Comparison of ENCODE assay signal across 38 cellular contexts in the genomic region with DNA sequence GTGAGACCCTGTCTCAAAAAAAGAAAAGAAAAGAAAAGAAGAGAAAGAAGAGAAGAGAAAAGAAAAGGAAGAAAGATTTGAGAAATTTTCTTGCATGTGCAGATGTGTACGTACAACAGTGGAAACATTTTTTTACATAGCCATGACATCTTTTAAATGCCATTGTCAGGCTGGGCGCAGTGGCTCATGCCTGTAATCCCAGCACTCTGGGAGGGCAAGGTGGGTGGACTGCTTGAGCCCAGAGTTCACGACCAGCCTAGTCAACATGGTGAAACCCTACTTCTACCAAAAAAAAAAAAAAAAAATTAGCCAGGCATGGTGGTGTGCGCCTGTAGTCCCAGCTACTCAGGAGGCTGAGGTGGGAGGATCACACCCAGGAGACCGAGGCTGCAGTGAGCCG. TPM values are rescaled to one million over a fixed set of nuclear protein-coding genes. Genes with fewer than 3 reads are reported as not detected.
"Had no signal": no experiment of that assay in that cellular context is flagged by ENCODE, and none has a peak within 500 bp of the region (broad histone marks: within the 10 kb centered on the region; RNA-seq: fewer than 3 reads in every experiment).

No MANE protein-coding gene starts in this region.

- DNase-seq: activated CD4-positive, alpha-beta memory T cell treated with anti-CD3 and anti-CD28 coated beads, Interleukin-2, amount 10 ng/mL, durations not matched to agents 7 days and 5 days; activated CD4-positive, alpha-beta T cell treated with anti-CD3 and anti-CD28 coated beads for 1 hour; activated CD4-positive, alpha-beta T cell treated with anti-CD3 and anti-CD28 coated beads for 36 hours; activated CD4-positive, alpha-beta T cell treated with anti-CD3 and anti-CD28 coated beads for 48 hours; activated CD4-positive, alpha-beta T cell treated with anti-CD3 and anti-CD28 coated beads, Interleukin-2, amount 10 ng/mL, durations not matched to agents 7 days and 5 days; activated CD4-positive, alpha-beta T cell treated with anti-CD3 and anti-CD28 coated beads, Interleukin-2, amount 50 U/mL, for 48 hours; activated CD4-positive, CD25-positive, alpha-beta regulatory T cell; activated CD8-positive, alpha-beta memory T cell treated with anti-CD3 and anti-CD28 coated beads, Interleukin-2, amount 50 U/mL, for 4 hours; activated CD8-positive, alpha-beta T cell treated with anti-CD3 and anti-CD28 coated beads, Interleukin-2, amount 10 ng/mL, durations not matched to agents 7 days and 5 days; activated effector memory CD4-positive, alpha-beta T cell treated with anti-CD3 and anti-CD28 coated beads, Interleukin-2, amount 50 U/mL, for 16 hours; activated gamma-delta T cell treated with Interleukin-2 at 50 U/mL for 16 hours; activated naive CD4-positive, alpha-beta T cell; activated naive CD4-positive, alpha-beta T cell treated with anti-CD3 and anti-CD28 coated beads for 36 hours; activated naive CD4-positive, alpha-beta T cell treated with anti-CD3 and anti-CD28 coated beads, Interleukin-2, amount 50 U/mL, for 16 hours; activated naive CD8-positive, alpha-beta T cell treated with anti-CD3 and anti-CD28 coated beads for 36 hours; activated T-cell treated with anti-CD3 and anti-CD28 coated beads for 4 hours; activated T-cell treated with anti-CD3 and anti-CD28 coated beads, Interleukin-2, amount 50 U/mL, for 1 hour; activated T-cell treated with anti-CD3 and anti-CD28 coated beads, Interleukin-2, amount 50 U/mL, for 4 hours; activated T-cell treated with anti-CD3 and anti-CD28 coated beads, Interleukin-2, amount 50 U/mL, for 72 hours; adrenal gland; amniotic stem cell; brain microvascular endothelial cell; central memory CD4-positive, alpha-beta T cell; T-cell; T-helper 17 cell; WERI-Rb-1 had no signal

- FAIRE-seq: astrocyte, TTC549 had no signal

- H3K9me3 ChIP-seq: adrenal gland, body of pancreas, breast epithelium had no signal

- H3K27me3 ChIP-seq: adrenal gland, body of pancreas, brain microvascular endothelial cell, breast epithelium had no signal

- ATAC-seq: activated CD4-positive, alpha-beta T cell treated with anti-CD3 and anti-CD28 coated beads for 36 hours; activated CD4-positive, CD25-positive, alpha-beta regulatory T cell treated with anti-CD3 and anti-CD28 coated beads, Interleukin-2, amount 50 U/mL, for 24 hours; activated CD8-positive, alpha-beta T cell treated with anti-CD3 and anti-CD28 coated beads, Interleukin-2, amount 10 ng/mL, durations not matched to agents 7 days and 5 days; activated naive CD4-positive, alpha-beta T cell treated with anti-CD3 and anti-CD28 coated beads, Interleukin-2, amount 50 U/mL, for 72 hours; activated T-cell treated with anti-CD3 and anti-CD28 coated beads, Interleukin-2, amount 50 U/mL, for 4 hours; activated T-cell treated with anti-CD3 and anti-CD28 coated beads, Interleukin-2, amount 50 U/mL, for 72 hours; activated T-helper 17 cell treated with anti-CD3 and anti-CD28 coated beads, Interleukin-2, amount 50 U/mL, for 72 hours; T-cell; T-helper 17 cell; WTC11 had no signal

- H3K27ac ChIP-seq: adrenal gland, body of pancreas, brain microvascular endothelial cell, breast epithelium, WERI-Rb-1 had no signal

- H3K4me3 ChIP-seq: adrenal gland, body of pancreas, breast epithelium had no signal

- H3K36me3 ChIP-seq: WERI-Rb-1 had no signal

RNA-seq across cellular contexts. Expression of a gene that starts 39.3 kb away (rescaled TPM):
- total RNA-seq: activated CD8-positive, alpha-beta memory T cell treated with anti-CD3 and anti-CD28 coated beads for 36 hours; activated naive CD4-positive, alpha-beta T cell treated with anti-CD3 and anti-CD28 coated beads for 36 hours; activated naive CD8-positive, alpha-beta T cell treated with anti-CD3 and anti-CD28 coated beads for 36 hours; activated T-cell treated with anti-CD3 and anti-CD28 coated beads, Interleukin-2, amount 50 U/mL, for 4 hours; adrenal gland; aorta; astrocyte; body of pancreas; breast epithelium; cardiac septum; T-helper 1 cell treated with Interleukin-12 subunit alpha and Interleukin-12 subunit beta and Interleukin-4 antibody, amounts not matched to agents 30 ng/mL and 1 ng/mL, for 36 hours; WTC11 had no signal
- polyA plus RNA-seq: adrenal gland, aorta had no signal
